In the genomic region with DNA sequence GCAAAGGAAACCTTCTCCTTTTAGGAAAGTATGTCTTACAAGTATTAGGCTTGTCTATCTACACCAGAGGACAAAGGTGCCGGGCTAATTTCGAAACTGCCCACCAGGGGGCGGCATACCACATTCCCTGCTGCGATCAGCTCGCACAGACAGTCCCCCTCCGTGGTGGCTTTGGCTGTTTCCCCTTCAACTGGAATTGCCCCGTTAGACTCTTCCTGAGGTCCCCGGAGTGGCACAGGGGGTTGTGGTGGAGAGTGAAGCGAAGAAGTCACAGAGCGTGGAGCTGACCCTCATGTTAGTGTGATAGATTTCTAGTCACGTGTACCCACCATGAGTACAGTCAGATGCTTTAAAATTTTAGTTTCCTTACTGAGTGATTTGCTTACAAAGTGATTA, we compare ENCODE assay signal across 8 cellular contexts. TPM values are rescaled to one million over a fixed set of nuclear protein-coding genes. Genes with fewer than 3 reads are reported as not detected.
DNase-seq lines count a peak whose midpoint lies in the region; ATAC-seq and TF ChIP-seq lines count a peak whose summit lies in the region.

No MANE protein-coding gene starts in this region.

- no peaks in the 10 kb centered on the region for H3K9me3 ChIP-seq in lung (ENCODE audit: control insufficient read depth in 2 of 2, insufficient read depth in 1 of 2, low read length in 1 of 2)

- no peaks in the 10 kb centered on the region for H3K27me3 ChIP-seq in lung (ENCODE audit: control insufficient read depth, insufficient read depth)

- DNase-seq in NCI-H748 (lab: John Stamatoyannopoulos, UW; ENCODE audit: unreplicated experiment) (peak; percentile 78), ecto neural progenitor cell (ENCODE audit: low spot score) (peak; percentile 90), lung (ENCODE audit: low spot score) (peak; percentile 86)
- DNase-seq in activated CD4-positive, alpha-beta T cell treated with anti-CD3 and anti-CD28 coated beads, Interleukin-2, amount 50 U/mL, for 48 hours: peak; percentile 95 to 96
- DNase-seq in stimulated activated CD4-positive, alpha-beta T cell treated with anti-CD3 and anti-CD28 coated beads, TNF-alpha, amount 100 ng/mL, for 4 hours (ENCODE audit: low read depth in 3 of 3): peak; percentile 82 to 87 (median 85)

- ATAC-seq in GM19351 (IDR thresholded peaks at IDR 0.05; ENCODE audit: unreplicated experiment) (peak; percentile 58), HG03460 (IDR thresholded peaks at IDR 0.05; ENCODE audit: unreplicated experiment) (peak; percentile 50), lung (ENCODE audit: insufficient read depth, low FRiP score) (peak; percentile 95)

- no peak overlapping the region for H3K27ac ChIP-seq in C4-2B
- H3K27ac ChIP-seq in lung (ENCODE audit: low read depth in 1 of 2, low read length in 1 of 2): peak overlapping the region in 1 of 2 donors; percentile 15

- H3K4me1 ChIP-seq in lung (ENCODE audit: control insufficient read depth in 2 of 2, insufficient read depth in 2 of 2, low read length in 2 of 2): no peaks in the 10 kb centered on the region

- WGBS in lung, 2 donors: 0 to 1% methylated on average over 11 of the region's 11 CpGs

- no peaks in the 10 kb centered on the region for H3K36me3 ChIP-seq in lung (ENCODE audit: control insufficient read depth in 2 of 2, insufficient read depth in 2 of 2, low read length in 2 of 2)

- peak overlapping the region; percentile 32 for H3K4me3 ChIP-seq in lung

- TF ChIP-seq CTCF in C4-2B (conservative IDR thresholded peaks at IDR 0.05) (peak; percentile 93), lung (IDR thresholded peaks at IDR 0.05; ENCODE audit: control extremely low read depth, extremely low read depth) (peak; percentile 79)

RNA-seq across cellular contexts. Expression of gene PTTG1, which starts 17.5 kb away (rescaled TPM):
- 10 to 100 TPM in 1 of 2 donors, 1 to 10 TPM in 1; 4.0 to 17.1 TPM for total RNA-seq in lung
- polyA plus RNA-seq in lung: 10 to 100 TPM; 13.7 to 29.2 TPM

RNA-seq across cellular contexts. Expression of gene SLU7, which starts 20.3 kb away (rescaled TPM):
- 10 to 100 TPM; 35.2 to 35.6 TPM for total RNA-seq in lung
- polyA plus RNA-seq in lung: 10 to 100 TPM; 26.7 to 34.4 TPM

RNA-seq across cellular contexts. Expression of gene FAM200C, which starts 39.3 kb away (rescaled TPM):
- 10 to 100 TPM in 1 of 2 donors, 1 to 10 TPM in 1; 3.0 to 12.3 TPM for total RNA-seq in lung
- 1 to 10 TPM; 1.1 to 4.3 TPM for polyA plus RNA-seq in lung
